2 cellular contexts compared by ENCODE assay signal in genomic region chr9:124341455-124342170, GRCh38.
TF ChIP-seq lines count a peak whose summit lies in the region.

No MANE protein-coding gene starts in this region.

TF ChIP-seq in SK-N-SH, 30 proteins besides CTCF, POLR2A, EP300 and RAD21 (continued from another document):
- no peak for TF ChIP-seq CHD2 (IDR thresholded peaks at IDR 0.05; ENCODE audit: low read length, partially characterized antibody)
- TF ChIP-seq USF1 (IDR thresholded peaks at IDR 0.05; ENCODE audit: borderline replicate concordance, low read depth): no peak
- no peak for TF ChIP-seq TCF12 (IDR thresholded peaks at IDR 0.05)
- TF ChIP-seq GABPA (IDR thresholded peaks at IDR 0.05; ENCODE audit: low read depth): no peak
- TF ChIP-seq GATA2 (CRISPR knock-in tag; IDR thresholded peaks at IDR 0.05): no peak
TF ChIP-seq in SK-N-SH: peak in this region for 0.

TF ChIP-seq in SK-N-SH treated with all-trans-retinoic acid at 6 μM for 48 hours, 23 proteins besides CTCF, POLR2A, EP300 and RAD21 (continued from another document):
- TF ChIP-seq CSRNP3 (CRISPR knock-in tag; IDR thresholded peaks at IDR 0.05) (no peak), ARNTL (CRISPR knock-in tag; IDR thresholded peaks at IDR 0.05; ENCODE audit: borderline replicate concordance, low read depth) (no peak), OSR1 (CRISPR knock-in tag; IDR thresholded peaks at IDR 0.05) (no peak), ZNF70 (CRISPR knock-in tag; IDR thresholded peaks at IDR 0.05) (no peak), ZNF8 (CRISPR knock-in tag; IDR thresholded peaks at IDR 0.05) (no peak), CREB5 (CRISPR knock-in tag; IDR thresholded peaks at IDR 0.05; ENCODE audit: low read depth) (no peak), ZFP3 (CRISPR knock-in tag; IDR thresholded peaks at IDR 0.05) (no peak), ZNF565 (CRISPR knock-in tag; conservative IDR thresholded peaks at IDR 0.05; ENCODE audit: low read depth) (no peak), POU6F1 (CRISPR knock-in tag; IDR thresholded peaks at IDR 0.05; ENCODE audit: borderline replicate concordance, low read depth) (no peak)
